22 cellular contexts compared by ENCODE assay signal in the genomic region with DNA sequence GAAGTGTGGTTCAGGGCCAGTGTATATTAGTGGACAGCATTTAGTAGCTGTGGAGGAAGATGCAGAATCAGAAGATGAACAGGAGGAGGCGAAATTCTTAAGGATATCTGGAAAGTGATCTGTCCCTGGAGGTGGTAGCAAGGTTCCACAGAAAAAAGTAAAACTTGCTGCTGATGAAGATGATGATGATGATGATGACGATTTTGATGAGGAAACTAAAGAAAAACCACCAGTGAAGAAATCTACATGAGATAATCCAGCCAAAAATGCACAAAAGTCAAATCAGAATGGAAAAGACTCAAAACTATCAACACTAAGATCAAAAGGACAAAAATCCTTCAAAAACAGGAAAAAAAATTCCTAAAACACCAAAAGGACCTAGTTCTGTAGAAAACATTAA. TPM values are rescaled to one million over a fixed set of nuclear protein-coding genes. Genes with fewer than 3 reads are reported as not detected.
DNase-seq lines count a peak whose midpoint lies in the region; ATAC-seq, FAIRE-seq and TF ChIP-seq lines count a peak whose summit lies in the region.
"Had no signal": no experiment of that assay in that cellular context is flagged by ENCODE, and none has a peak within 500 bp of the region (broad histone marks: within the 10 kb centered on the region; RNA-seq: fewer than 3 reads in every experiment).

No MANE protein-coding gene starts in this region.

- H3K79me2 ChIP-seq in ACC112 (ENCODE audit: control insufficient read depth, insufficient read depth, low read length, unreplicated experiment), result peaks cover 34% of the 10 kb centered on the region

- 88% methylated on average over 2 of the region's 2 CpGs for WGBS in A549 (ENCODE audit: missing lambda C conversion rate)

- H3K27me3 Mint-ChIP-seq in HFFc6 (ENCODE audit: insufficient read depth), result no peaks in the 10 kb centered on the region
- H3K27me3 Mint-ChIP-seq: CD4-positive, alpha-beta T cell; CD8-positive, alpha-beta memory T cell had no signal

- H3K4me1 ChIP-seq in A549 (peaks cover 9% of the 10 kb centered on the region), ACC112 (ENCODE audit: control insufficient read depth, insufficient read depth, low read length, unreplicated experiment) (peaks cover 13% of the 10 kb centered on the region)
- H3K4me1 ChIP-seq: BE2C; BLaER1 treated with 17β-estradiol and CSF1 and Interleukin-3, amounts not matched to agents 10 nM and 100 nM; HAP-1 had no signal

- peaks cover 26% of the 10 kb centered on the region for H3K4me1 Mint-ChIP-seq in HFFc6 (ENCODE audit: low read depth)
- no peaks in the 10 kb centered on the region for H3K4me1 Mint-ChIP-seq in stimulated activated effector memory CD8-positive, alpha-beta T cell treated with anti-CD3 and anti-CD28 coated beads, Interleukin-12 subunit alpha, Interleukin-12 subunit beta, amount 100 ng/mL, for 72 hours
- H3K4me1 Mint-ChIP-seq: CD14-positive monocyte had no signal

- H3K4me3 ChIP-seq in A549 (no peak overlapping the region), ACC112 (ENCODE audit: low read depth, low read length) (no peak overlapping the region)
- H3K4me3 ChIP-seq: BLaER1 treated with 17β-estradiol and CSF1 and Interleukin-3, amounts not matched to agents 10 nM and 100 nM; GM12878; HAP-1 had no signal

- H3K9me3 Mint-ChIP-seq in HFFc6, result no peaks in the 10 kb centered on the region
- H3K9me3 Mint-ChIP-seq in stimulated activated effector memory CD8-positive, alpha-beta T cell treated with anti-CD3 and anti-CD28 coated beads, Interleukin-12 subunit alpha, Interleukin-12 subunit beta, amount 100 ng/mL, for 72 hours, result no peaks in the 10 kb centered on the region
- H3K9me3 Mint-ChIP-seq: CD14-positive monocyte; CD4-positive, alpha-beta T cell; CD8-positive, alpha-beta memory T cell had no signal

- TF ChIP-seq EP300 in A549 (IDR thresholded peaks at IDR 0.05), result no peak

- TF ChIP-seq POLR2A in A549 (IDR thresholded peaks at IDR 0.05; ENCODE audit: low read length), result no peak

- CTCF ChIA-PET in A549 (lab: Yijun Ruan, JAX), result interaction anchor here (1.2 kb wide), 1 partner anchor 47 kb away, joined by 3 read pairs; a partner anchor contains a TSS

- TF ChIP-seq CTCF in A549 (IDR thresholded peaks at IDR 0.05) (no peak), HFFc6 (IDR thresholded peaks at IDR 0.05) (no peak)

- no peaks in the 10 kb centered on the region for H3K9me3 ChIP-seq in A549
- H3K9me3 ChIP-seq: BE2C; BLaER1 treated with 17β-estradiol and CSF1 and Interleukin-3, amounts not matched to agents 10 nM and 100 nM; HAP-1 had no signal

- H3K27ac Mint-ChIP-seq in HFFc6, result peak overlapping the region; percentile 1; the same call in 1 of the 2 replicates
- peak overlapping the region; percentile 32 for H3K27ac Mint-ChIP-seq in stimulated activated effector memory CD8-positive, alpha-beta T cell treated with anti-CD3 and anti-CD28 coated beads, Interleukin-12 subunit alpha, Interleukin-12 subunit beta, amount 100 ng/mL, for 72 hours
- H3K27ac Mint-ChIP-seq: CD4-positive, alpha-beta T cell; CD8-positive, alpha-beta memory T cell had no signal

- ATAC-seq in A549, result no peak
- no peak for ATAC-seq in stimulated activated effector memory CD8-positive, alpha-beta T cell treated with anti-CD3 and anti-CD28 coated beads, Interleukin-12 subunit alpha, Interleukin-12 subunit beta, amount 100 ng/mL, for 72 hours
- ATAC-seq: GM12878 had no signal

- no peak for FAIRE-seq in A549 (lab: Jason Lieb, UNC)
- FAIRE-seq: D721Med, GM12878, H54 had no signal

- H3K36me3 Mint-ChIP-seq in HFFc6 (ENCODE audit: low read depth), result peaks cover 30% of the 10 kb centered on the region
- H3K36me3 Mint-ChIP-seq in stimulated activated effector memory CD8-positive, alpha-beta T cell treated with anti-CD3 and anti-CD28 coated beads, Interleukin-12 subunit alpha, Interleukin-12 subunit beta, amount 100 ng/mL, for 72 hours, result no peaks in the 10 kb centered on the region

- H2AFZ ChIP-seq in ACC112 (ENCODE audit: low read length, unreplicated experiment), result no peak overlapping the region

- no peak overlapping the region for H3K4me3 Mint-ChIP-seq in HFFc6
- no peak overlapping the region for H3K4me3 Mint-ChIP-seq in stimulated activated effector memory CD8-positive, alpha-beta T cell treated with anti-CD3 and anti-CD28 coated beads, Interleukin-12 subunit alpha, Interleukin-12 subunit beta, amount 100 ng/mL, for 72 hours
- H3K4me3 Mint-ChIP-seq: CD14-positive monocyte; CD4-positive, alpha-beta T cell; CD8-positive, alpha-beta memory T cell had no signal

- H3K27ac ChIP-seq in A549 (no peak overlapping the region), ACC112 (ENCODE audit: low read depth, low read length) (peak overlapping the region; percentile 9; the same call in 1 of the 2 replicates)
- H3K27ac ChIP-seq: BLaER1 treated with 17β-estradiol and CSF1 and Interleukin-3, amounts not matched to agents 10 nM and 100 nM had no signal

- H3K36me3 ChIP-seq in ACC112 (ENCODE audit: insufficient read depth, low read length), result peaks cover 19% of the 10 kb centered on the region

- no peak for TF ChIP-seq RAD21 in A549 (conservative IDR thresholded peaks at IDR 0.05 in 1 of 2, IDR thresholded peaks at IDR 0.05 in 1 of 2)

- H3K4me2 ChIP-seq in A549, result peak overlapping the region; percentile 23; the same call in 2 of the 3 replicates
- H3K4me2 ChIP-seq: BLaER1 treated with 17β-estradiol and CSF1 and Interleukin-3, amounts not matched to agents 10 nM and 100 nM had no signal

- POLR2A ChIA-PET in A549 (lab: Yijun Ruan, JAX), result no interaction called here

- no peak for DNase-seq in A549 (ENCODE audit: low read depth in 1 of 2, low spot score in 1 of 2)
- DNase-seq in HFFc6, result no peak
- DNase-seq in stimulated activated effector memory CD8-positive, alpha-beta T cell treated with anti-CD3 and anti-CD28 coated beads, Interleukin-12 subunit alpha, Interleukin-12 subunit beta, amount 100 ng/mL, for 72 hours (ENCODE audit: low spot score in 2 of 2), result no peak
- no peak for DNase-seq in cerebellar nuclear complex (lab: John Stamatoyannopoulos, UW)
- no peak for DNase-seq in cerebellum (ENCODE audit: low spot score)
- DNase-seq: ACHN; AML-193; BE2C; CD4-positive, alpha-beta T cell; CD8-positive, alpha-beta memory T cell; DMS 273 treated with DMSO at 0.1 percent for 48 hours; DMS79; EL; GDM1; GOT3 had no signal

- H3K27me3 ChIP-seq in ACC112 (ENCODE audit: insufficient read depth, low read length), result no peaks in the 10 kb centered on the region
- H3K27me3 ChIP-seq: BE2C; BLaER1 treated with 17β-estradiol and CSF1 and Interleukin-3, amounts not matched to agents 10 nM and 100 nM had no signal

TF ChIP-seq in A549, 52 proteins besides CTCF, POLR2A, EP300 and RAD21 (continues in another document):
- TF ChIP-seq HOXB5 (CRISPR knock-in tag; IDR thresholded peaks at IDR 0.05) (no peak), BHLHE40 (IDR thresholded peaks at IDR 0.05; ENCODE audit: low read depth, low read length) (no peak)
- TF ChIP-seq, protein P1, sequence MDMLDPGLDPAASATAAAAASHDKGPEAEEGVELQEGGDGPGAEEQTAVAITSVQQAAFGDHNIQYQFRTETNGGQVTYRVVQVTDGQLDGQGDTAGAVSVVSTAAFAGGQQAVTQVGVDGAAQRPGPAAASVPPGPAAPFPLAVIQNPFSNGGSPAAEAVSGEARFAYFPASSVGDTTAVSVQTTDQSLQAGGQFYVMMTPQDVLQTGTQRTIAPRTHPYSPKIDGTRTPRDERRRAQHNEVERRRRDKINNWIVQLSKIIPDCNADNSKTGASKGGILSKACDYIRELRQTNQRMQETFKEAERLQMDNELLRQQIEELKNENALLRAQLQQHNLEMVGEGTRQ (IDR thresholded peaks at IDR 0.05), result no peak
- TF ChIP-seq, protein P2, sequence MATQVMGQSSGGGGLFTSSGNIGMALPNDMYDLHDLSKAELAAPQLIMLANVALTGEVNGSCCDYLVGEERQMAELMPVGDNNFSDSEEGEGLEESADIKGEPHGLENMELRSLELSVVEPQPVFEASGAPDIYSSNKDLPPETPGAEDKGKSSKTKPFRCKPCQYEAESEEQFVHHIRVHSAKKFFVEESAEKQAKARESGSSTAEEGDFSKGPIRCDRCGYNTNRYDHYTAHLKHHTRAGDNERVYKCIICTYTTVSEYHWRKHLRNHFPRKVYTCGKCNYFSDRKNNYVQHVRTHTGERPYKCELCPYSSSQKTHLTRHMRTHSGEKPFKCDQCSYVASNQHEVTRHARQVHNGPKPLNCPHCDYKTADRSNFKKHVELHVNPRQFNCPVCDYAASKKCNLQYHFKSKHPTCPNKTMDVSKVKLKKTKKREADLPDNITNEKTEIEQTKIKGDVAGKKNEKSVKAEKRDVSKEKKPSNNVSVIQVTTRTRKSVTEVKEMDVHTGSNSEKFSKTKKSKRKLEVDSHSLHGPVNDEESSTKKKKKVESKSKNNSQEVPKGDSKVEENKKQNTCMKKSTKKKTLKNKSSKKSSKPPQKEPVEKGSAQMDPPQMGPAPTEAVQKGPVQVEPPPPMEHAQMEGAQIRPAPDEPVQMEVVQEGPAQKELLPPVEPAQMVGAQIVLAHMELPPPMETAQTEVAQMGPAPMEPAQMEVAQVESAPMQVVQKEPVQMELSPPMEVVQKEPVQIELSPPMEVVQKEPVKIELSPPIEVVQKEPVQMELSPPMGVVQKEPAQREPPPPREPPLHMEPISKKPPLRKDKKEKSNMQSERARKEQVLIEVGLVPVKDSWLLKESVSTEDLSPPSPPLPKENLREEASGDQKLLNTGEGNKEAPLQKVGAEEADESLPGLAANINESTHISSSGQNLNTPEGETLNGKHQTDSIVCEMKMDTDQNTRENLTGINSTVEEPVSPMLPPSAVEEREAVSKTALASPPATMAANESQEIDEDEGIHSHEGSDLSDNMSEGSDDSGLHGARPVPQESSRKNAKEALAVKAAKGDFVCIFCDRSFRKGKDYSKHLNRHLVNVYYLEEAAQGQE (IDR thresholded peaks at IDR 0.05), result no peak

RNA-seq across cellular contexts. Expression of a gene that starts 26.3 kb away (rescaled TPM):
- polyA plus RNA-seq in A549 (2011; rRNA removed), result 78.2 and 138 TPM in 2 replicates
- 16.9 and 21.6 TPM in 2 replicates for polyA plus RNA-seq in A549 (2012; cell fraction: cytosol; rRNA removed)
- polyA plus RNA-seq in A549 (2012; cell fraction: nucleus; rRNA removed), result 16.7 and 37.0 TPM in 2 replicates
- polyA plus RNA-seq in A549 (2017; fragmentation: RNase III; extraction: RNeasy Plus Mini Kit Qiagen cat#74134 plus additional on column Dnase treatment), result 88.9 to 92.9 TPM (median 92.3 TPM) in 3 replicates
- polyA minus RNA-seq in A549 (2011; rRNA and poly(A)+ RNA removed), result 61.0 and 73.1 TPM in 2 replicates
- 100 to 1,000 TPM; 195 to 235 (median 208) TPM for total RNA-seq in HFFc6 (2021; fragmentation: NEBNext Ultra II Directional; extraction: Animal tissue kit (Norgen Biotek cat#: 25700))
- total RNA-seq in cerebellum, result 94.0 TPM

RNA-seq across cellular contexts. Expression of a gene that starts 46.8 kb away (rescaled TPM):
- 0.08 TPM in 2 replicates for polyA plus RNA-seq in A549 (2011; rRNA removed)
- 0.08 and 0.12 TPM in 2 replicates for polyA plus RNA-seq in A549 (2012; cell fraction: cytosol; rRNA removed)
- 0.16 and 0.17 TPM in 2 replicates for polyA plus RNA-seq in A549 (2012; cell fraction: nucleus; rRNA removed)
- 0.12 to 0.18 TPM (median 0.13 TPM) in 3 replicates for polyA plus RNA-seq in A549 (2017; fragmentation: RNase III; extraction: RNeasy Plus Mini Kit Qiagen cat#74134 plus additional on column Dnase treatment)
- 0.15 and 0.29 TPM in 2 replicates for polyA minus RNA-seq in A549 (2011; rRNA and poly(A)+ RNA removed)
- under 1 TPM; 0.08 to 0.45 (median 0.24) TPM for total RNA-seq in HFFc6 (2021; fragmentation: NEBNext Ultra II Directional; extraction: Animal tissue kit (Norgen Biotek cat#: 25700))
- 1.2 TPM for total RNA-seq in cerebellum
- total RNA-seq: CD4-positive, alpha-beta T cell had no signal
- polyA plus RNA-seq: CD14-positive monocyte; CD8-positive, alpha-beta memory T cell had no signal
